5 cellular contexts compared by ENCODE assay signal in the genomic region with DNA sequence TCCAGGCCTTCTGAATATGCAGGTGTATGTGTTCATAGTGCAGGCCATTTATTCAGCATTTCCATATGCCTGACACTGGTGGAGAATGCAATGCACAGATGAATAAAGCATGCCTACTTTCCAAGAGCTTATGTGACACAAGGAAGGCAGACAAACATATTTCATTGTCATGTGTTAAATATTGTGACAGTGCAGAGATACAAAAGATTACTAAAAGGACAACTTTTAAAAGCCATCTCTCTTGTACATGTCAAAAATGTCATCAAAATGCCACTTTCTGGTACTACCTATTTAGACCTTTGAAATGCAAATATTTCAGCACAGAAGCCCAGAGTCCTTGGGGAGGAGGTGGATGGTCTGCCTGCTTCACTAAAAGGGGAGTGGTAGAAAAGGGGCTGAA.
"Had no signal": no experiment of that assay in that cellular context is flagged by ENCODE, and none has a peak within 500 bp of the region (broad histone marks: within the 10 kb centered on the region; RNA-seq: fewer than 3 reads in every experiment).

No MANE protein-coding gene starts in this region.

- DNase-seq: GM23248, GOT3, H9, HCEC 1CT, IMR-90 had no signal
